Comparison of ENCODE assay signal across 18 cellular contexts in genomic region chr2:85287721-85288120, GRCh38. TPM values are rescaled to one million over a fixed set of nuclear protein-coding genes. Genes with fewer than 3 reads are reported as not detected.
DNase-seq lines count a peak whose midpoint lies in the region; ATAC-seq, FAIRE-seq and TF ChIP-seq lines count a peak whose summit lies in the region.
"Had no signal": no experiment of that assay in that cellular context is flagged by ENCODE, and none has a peak within 500 bp of the region (broad histone marks: within the 10 kb centered on the region; RNA-seq: fewer than 3 reads in every experiment).

No MANE protein-coding gene starts in this region.

- H3K9me3 Mint-ChIP-seq in HFFc6 (no peaks in the 10 kb centered on the region), chondrocyte (ENCODE audit: low read depth) (no peaks in the 10 kb centered on the region)
- H3K9me3 Mint-ChIP-seq in activated CD4-positive, alpha-beta T cell treated with anti-CD3 and anti-CD28 coated beads for 36 hours (ENCODE audit: low read depth): no peaks in the 10 kb centered on the region

- no peak for TF ChIP-seq RAD21 in A549 (conservative IDR thresholded peaks at IDR 0.05 in 1 of 2, IDR thresholded peaks at IDR 0.05 in 1 of 2)

- H3K4me3 ChIP-seq in A549: no peak overlapping the region
- H3K4me3 ChIP-seq in muscle layer of duodenum (ENCODE audit: low read depth in 1 of 2, low read length in 2 of 2): no peak overlapping the region
- H3K4me3 ChIP-seq: Peyer's patch had no signal

- H3K36me3 Mint-ChIP-seq in HFFc6 (ENCODE audit: low read depth): no peaks in the 10 kb centered on the region
- H3K36me3 Mint-ChIP-seq in chondrocyte (ENCODE audit: low read depth): peaks cover 5% of the 10 kb centered on the region
- no peaks in the 10 kb centered on the region for H3K36me3 Mint-ChIP-seq in activated CD4-positive, alpha-beta T cell treated with anti-CD3 and anti-CD28 coated beads for 36 hours (ENCODE audit: low read depth)

- H3K27ac ChIP-seq in A549 (peak overlapping the region; percentile 62 to 82), muscle layer of duodenum (ENCODE audit: low read length) (peak overlapping the region; percentile 46)

- peaks cover 0 to 11% of the 10 kb centered on the region in 2 donors for H3K36me3 ChIP-seq in muscle layer of duodenum (ENCODE audit: control insufficient read depth in 1 of 2, insufficient read depth in 2 of 2, low read length in 2 of 2)
- H3K36me3 ChIP-seq: Peyer's patch had no signal

- H3K4me1 Mint-ChIP-seq in HFFc6 (ENCODE audit: low read depth) (peaks cover 31% of the 10 kb centered on the region), chondrocyte (ENCODE audit: low read depth) (peaks cover 16% of the 10 kb centered on the region)
- peaks cover 19% of the 10 kb centered on the region for H3K4me1 Mint-ChIP-seq in activated CD4-positive, alpha-beta T cell treated with anti-CD3 and anti-CD28 coated beads for 36 hours

- POLR2A ChIA-PET in A549 (lab: Yijun Ruan, JAX): interaction anchor here (1.3 to 1.9 kb wide), 3 partner anchors 155 to 362 kb away, joined by 3 to 5 read pairs (median 5); partner anchors contain the start of gene TCF7L1
- POLR2A ChIA-PET in activated CD4-positive, alpha-beta T cell treated with anti-CD3 and anti-CD28 coated beads for 36 hours (lab: Charles Lee): no interaction called here

- TF ChIP-seq CTCF in A549 (IDR thresholded peaks at IDR 0.05) (no peak), HFFc6 (IDR thresholded peaks at IDR 0.05) (no peak), chondrocyte (IDR thresholded peaks at IDR 0.05) (no peak)

- H3K27ac Mint-ChIP-seq in HFFc6 (peak overlapping the region; percentile 74), chondrocyte (ENCODE audit: unreplicated experiment) (peak overlapping the region; percentile 80)
- H3K27ac Mint-ChIP-seq in activated CD4-positive, alpha-beta T cell treated with anti-CD3 and anti-CD28 coated beads for 36 hours: no peak overlapping the region

- peak overlapping the region; percentile 60 for H3K4me2 ChIP-seq in A549

- H3K9me3 ChIP-seq in A549: no peaks in the 10 kb centered on the region
- no peaks in the 10 kb centered on the region for H3K9me3 ChIP-seq in muscle layer of duodenum (ENCODE audit: control insufficient read depth in 1 of 2, low read length in 2 of 2)
- H3K9me3 ChIP-seq: Peyer's patch had no signal

- H3K27me3 Mint-ChIP-seq in HFFc6 (ENCODE audit: insufficient read depth) (peaks cover 2% of the 10 kb centered on the region; the same call in 1 of the 2 replicates), chondrocyte (ENCODE audit: low read depth) (no peaks in the 10 kb centered on the region)
- H3K27me3 Mint-ChIP-seq in activated CD4-positive, alpha-beta T cell treated with anti-CD3 and anti-CD28 coated beads for 36 hours: no peaks in the 10 kb centered on the region

- 90% methylated on average over 7 of the region's 7 CpGs for WGBS in A549 (ENCODE audit: missing lambda C conversion rate)

- no peak for TF ChIP-seq EP300 in A549 (IDR thresholded peaks at IDR 0.05)

- FAIRE-seq in A549 (lab: Jason Lieb, UNC): no peak
- FAIRE-seq: GM12892 had no signal

- H3K4me1 ChIP-seq in A549 (peaks cover 31% of the 10 kb centered on the region), muscle layer of duodenum (ENCODE audit: control insufficient read depth in 1 of 2, insufficient read depth in 2 of 2, low read length in 2 of 2) (peaks cover 0 to 6% of the 10 kb centered on the region in 2 donors)
- H3K4me1 ChIP-seq: Peyer's patch had no signal

- no peak for ATAC-seq in A549
- ATAC-seq in activated CD4-positive, alpha-beta T cell treated with anti-CD3 and anti-CD28 coated beads for 36 hours: no peak

- DNase-seq in A549 (ENCODE audit: low read depth in 1 of 2, low spot score in 1 of 2) (no peak), HFFc6 (no peak), chondrocyte (ENCODE audit: low spot score) (no peak), NCI-H1105 (lab: John Stamatoyannopoulos, UW) (no peak), mucosa of gallbladder (ENCODE audit: low spot score) (no peak), COR-L47 (lab: John Stamatoyannopoulos, UW) (no peak)
- no peak for DNase-seq in activated CD4-positive, alpha-beta T cell treated with anti-CD3 and anti-CD28 coated beads for 36 hours
- DNase-seq: AML-193, DMS79 treated with DMSO at 0.1 percent for 48 hours, GDM1, KG1, NCI-H1092, NCI-H1694, NCI-H345, SIG-M5 had no signal

- H3K4me3 Mint-ChIP-seq in HFFc6 (peak overlapping the region; percentile 73), chondrocyte (ENCODE audit: unreplicated experiment) (no peak overlapping the region)
- no peak overlapping the region for H3K4me3 Mint-ChIP-seq in activated CD4-positive, alpha-beta T cell treated with anti-CD3 and anti-CD28 coated beads for 36 hours

- CTCF ChIA-PET in A549 (lab: Yijun Ruan, JAX): interaction anchor here (1.3 to 11.8 kb wide), 10 partner anchors 9 to 362 kb away, joined by 3 to 376 read pairs (median 32); partner anchors contain the start of gene TCF7L1
- CTCF ChIA-PET in activated CD4-positive, alpha-beta T cell treated with anti-CD3 and anti-CD28 coated beads for 36 hours (lab: Charles Lee): interaction anchor here (0.8 to 2.7 kb wide), 7 partner anchors 11 to 221 kb away, joined by 3 to 14 read pairs (median 4); no protein-coding TSS in a partner anchor

- H3K27me3 ChIP-seq in muscle layer of duodenum (ENCODE audit: low read depth, low read length): no peaks in the 10 kb centered on the region
- H3K27me3 ChIP-seq: Peyer's patch had no signal

- no peak for TF ChIP-seq POLR2A in A549 (IDR thresholded peaks at IDR 0.05; ENCODE audit: low read length)

- intact Hi-C loops in activated CD4-positive, alpha-beta T cell treated with anti-CD3 and anti-CD28 coated beads for 36 hours (cut with DNase I, micrococcal nuclease): loop anchor here (5.0 to 10.0 kb wide), 4 partner anchors 100 to 793 kb away; partner anchors contain the start of gene TCF7L1 (in 1 of the 2)

TF ChIP-seq in A549, 52 proteins besides CTCF, POLR2A, EP300 and RAD21:
- TF ChIP-seq SREBF2 (IDR thresholded peaks at IDR 0.05): no peak
- TF ChIP-seq CHD4 (IDR thresholded peaks at IDR 0.05; ENCODE audit: borderline replicate concordance): no peak
- TF ChIP-seq ESRRA (IDR thresholded peaks at IDR 0.05; ENCODE audit: borderline replicate concordance, low read length): no peak
- TF ChIP-seq CEBPB (IDR thresholded peaks at IDR 0.05): no peak
- no peak for TF ChIP-seq HMGXB4 (CRISPR knock-in tag; IDR thresholded peaks at IDR 0.05; ENCODE audit: borderline replicate concordance)
- TF ChIP-seq ZFP36 (IDR thresholded peaks at IDR 0.05; ENCODE audit: borderline replicate concordance, partially characterized antibody): no peak

RNA-seq across cellular contexts. Expression of gene TGOLN2, which starts 40.1 kb away (rescaled TPM):
- 159 and 177 TPM in 2 replicates for polyA plus RNA-seq in A549 (2011; rRNA removed)
- 83.2 and 85.0 TPM in 2 replicates for polyA plus RNA-seq in A549 (2012; cell fraction: cytosol; rRNA removed)
- polyA plus RNA-seq in A549 (2012; cell fraction: nucleus; rRNA removed): 54.5 and 62.1 TPM in 2 replicates
- polyA plus RNA-seq in A549 (2017; fragmentation: RNase III; extraction: RNeasy Plus Mini Kit Qiagen cat#74134 plus additional on column Dnase treatment): 97.1 to 98.9 TPM (median 98.3 TPM) in 3 replicates
- polyA minus RNA-seq in A549 (2011; rRNA and poly(A)+ RNA removed): 54.7 and 65.4 TPM in 2 replicates
- total RNA-seq in HFFc6 (2021; fragmentation: NEBNext Ultra II Directional; extraction: Animal tissue kit (Norgen Biotek cat#: 25700)): 100 to 1,000 TPM; 143 to 161 (median 150) TPM
- total RNA-seq in chondrocyte: 79.7 to 101 TPM (median 84.8 TPM) in 3 replicates
- total RNA-seq in mucosa of gallbladder: 237 TPM
- total RNA-seq in activated CD4-positive, alpha-beta T cell treated with anti-CD3 and anti-CD28 coated beads for 36 hours: 10 to 100 TPM; 84.0 to 90.4 TPM
